Comparison of ENCODE assay signal across 15 cellular contexts in the genomic region with DNA sequence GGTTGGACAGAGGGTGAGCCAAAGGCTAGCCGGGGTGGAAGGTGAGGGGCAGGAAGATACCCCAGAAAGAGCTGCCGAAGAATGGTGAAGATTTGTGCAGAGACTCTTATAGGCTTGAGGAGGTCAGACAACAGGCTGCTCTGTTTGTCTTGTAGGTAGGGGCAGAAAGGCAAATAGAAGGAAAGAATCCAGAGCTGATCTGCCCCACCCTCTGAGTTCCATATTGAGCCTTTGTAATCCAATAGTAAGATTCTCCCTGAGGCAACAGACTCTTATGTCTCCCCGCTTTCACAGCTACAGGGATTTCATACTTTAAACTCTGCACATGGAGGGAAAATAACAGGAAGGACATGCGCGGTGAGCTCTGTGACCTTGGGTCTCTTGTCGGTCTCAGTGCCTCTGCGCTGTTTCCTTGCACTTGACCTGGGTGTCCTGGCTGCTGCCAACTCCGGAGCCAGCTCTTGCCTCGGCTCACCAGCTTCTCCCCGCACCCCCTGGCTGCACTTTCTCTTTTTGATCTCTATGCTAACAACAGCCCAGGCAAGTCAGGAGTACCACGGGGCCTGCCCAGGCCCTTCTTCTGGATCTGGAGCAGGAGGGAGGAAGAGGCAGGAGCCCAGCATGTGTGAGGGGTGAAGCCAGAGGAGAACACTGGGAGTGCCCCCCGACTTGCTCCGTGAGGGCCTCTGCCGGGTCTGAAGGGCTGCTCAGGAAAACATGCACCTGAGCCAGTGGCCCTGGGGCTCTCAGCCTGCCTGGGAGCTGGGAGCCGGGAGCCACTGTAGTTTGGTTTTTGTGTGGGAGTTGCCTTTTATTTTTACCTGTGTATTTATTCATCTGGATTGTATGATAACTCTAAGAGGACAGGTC.
DNase-seq lines count a peak whose midpoint lies in the region; TF ChIP-seq lines count a peak whose summit lies in the region.
"Had no signal": no experiment of that assay in that cellular context is flagged by ENCODE, and none has a peak within 500 bp of the region (broad histone marks: within the 10 kb centered on the region; RNA-seq: fewer than 3 reads in every experiment).

No MANE protein-coding gene starts in this region.

- CTCF ChIA-PET in RWPE1 (lab: Yijun Ruan, JAX) = interaction anchor here (1.7 kb wide), 1 partner anchor 11 kb away, joined by 8 read pairs; no protein-coding TSS in a partner anchor

- TF ChIP-seq CTCF in RWPE1 (conservative IDR thresholded peaks at IDR 0.05; ENCODE audit: low read depth) (no peak), esophagus muscularis mucosa (IDR thresholded peaks at IDR 0.05) (no peak), testis (IDR thresholded peaks at IDR 0.05) (no peak)

- peak overlapping the region; percentile 70 for H4K91ac ChIP-seq in mesenchymal stem cell (ENCODE audit: low read length)

- H2AK5ac ChIP-seq in mesenchymal stem cell (ENCODE audit: low read length, severe bottlenecking) = no peak overlapping the region

- TF ChIP-seq EP300 in esophagus muscularis mucosa (IDR thresholded peaks at IDR 0.05) = no peak

- no peaks in the 10 kb centered on the region for H3K79me1 ChIP-seq in mesenchymal stem cell (replicated peaks; ENCODE audit: low read length, poor library complexity, severe bottlenecking)

- H3K4me3 ChIP-seq in esophagus muscularis mucosa (no peak overlapping the region), mesenchymal stem cell (ENCODE audit: insufficient read depth in 1 of 2, low read depth in 1 of 2, low read length in 2 of 2) (no peak overlapping the region), testis (no peak overlapping the region)

- no peak overlapping the region for H2AFZ ChIP-seq in mesenchymal stem cell (ENCODE audit: low read depth, low read length)
- H2AFZ ChIP-seq: parathyroid adenoma had no signal

- no peak overlapping the region for H3K4me2 ChIP-seq in mesenchymal stem cell (ENCODE audit: low read length, poor library complexity, severe bottlenecking)

- no peak overlapping the region for H2BK5ac ChIP-seq in mesenchymal stem cell (ENCODE audit: low read depth, low read length, poor library complexity, severe bottlenecking)

- H3K9me3 ChIP-seq in esophagus muscularis mucosa (no peaks in the 10 kb centered on the region), mesenchymal stem cell (ENCODE audit: control insufficient read depth, low read length) (no peaks in the 10 kb centered on the region), testis (no peaks in the 10 kb centered on the region)
- H3K9me3 ChIP-seq: BE2C had no signal

- intact Hi-C loops in esophagus muscularis mucosa (cut with DNase I) = no loop called here
- intact Hi-C loops in testis (cut with DNase I; ENCODE audit: low total_unique reads) = no loop called here

- DNase-seq in RWPE1 (ENCODE audit: low spot score) = no peak
- DNase-seq in esophagus muscularis mucosa (ENCODE audit: extremely low spot score) = no peak
- DNase-seq in mesenchymal stem cell = no peak
- DNase-seq in testis = peak; percentile 30
- no peak for DNase-seq in DMS 273 treated with DMSO at 0.1 percent for 48 hours (lab: John Stamatoyannopoulos, UW)
- DNase-seq in NCI-H1436 treated with DMSO at 0.1 percent for 48 hours (lab: John Stamatoyannopoulos, UW) = no peak
- DNase-seq in KG1 (lab: John Stamatoyannopoulos, UW) = no peak
- DNase-seq: activated CD8-positive, alpha-beta T cell treated with anti-CD3 and anti-CD28 coated beads for 36 hours; BE2C; immature natural killer cell; NCI-H2029; NCI-H524; OCI-M1; stimulated activated naive CD8-positive, alpha-beta T cell treated with anti-CD3 and anti-CD28 coated beads, Interleukin-15, amount 100 ng/mL, for 72 hours had no signal

- peaks cover 3 to 27% (median 23%) of the 10 kb centered on the region in 4 donors for H3K4me1 ChIP-seq in esophagus muscularis mucosa
- H3K4me1 ChIP-seq in mesenchymal stem cell (ENCODE audit: control insufficient read depth, insufficient read depth, low read depth, low read length) = peaks cover 3% of the 10 kb centered on the region
- no peaks in the 10 kb centered on the region for H3K4me1 ChIP-seq in testis
- H3K4me1 ChIP-seq: BE2C, parathyroid adenoma had no signal

- H2BK120ac ChIP-seq in mesenchymal stem cell (ENCODE audit: low read depth, low read length) = peak overlapping the region; percentile 81

- POLR2A ChIA-PET in RWPE1 (lab: Yijun Ruan, JAX; ENCODE audit: low non-redundant PET) = interaction anchor here (1.1 kb wide), 1 partner anchor 85 kb away, joined by 3 read pairs; a partner anchor contains a TSS

- H3K18ac ChIP-seq in mesenchymal stem cell (ENCODE audit: low read depth in 1 of 2, low read length in 2 of 2) = peak overlapping the region; percentile 37 to 83

- 0 out of 2 replicates have a peak overlapping the region, but pooled peaks have one; percentile 7 for H3K27ac ChIP-seq in RWPE1
- H3K27ac ChIP-seq in esophagus muscularis mucosa (replicated peaks in 1 of 4) = peak overlapping the region; percentile 28 to 56 (median 54)
- H3K27ac ChIP-seq in mesenchymal stem cell (ENCODE audit: low read length, poor library complexity, severe bottlenecking) = no peak overlapping the region
- no peak overlapping the region for H3K27ac ChIP-seq in testis
- H3K27ac ChIP-seq: parathyroid adenoma had no signal

- no peaks in the 10 kb centered on the region for H3K27me3 ChIP-seq in esophagus muscularis mucosa
- peaks cover 0 to 3% of the 10 kb centered on the region in 2 experiments for H3K27me3 ChIP-seq in mesenchymal stem cell (ENCODE audit: control insufficient read depth in 1 of 2, insufficient read depth in 1 of 2, low read length in 2 of 2)
- no peaks in the 10 kb centered on the region for H3K27me3 ChIP-seq in testis
- H3K27me3 ChIP-seq: BE2C had no signal

- 67% methylated on average over 14 of the region's 15 CpGs for WGBS in esophagus muscularis mucosa
- WGBS in mesenchymal stem cell = 81% methylated on average over 12 of the region's 15 CpGs
- WGBS in testis, 2 donors = 71 to 77% methylated on average over 15 of the region's 15 CpGs

- H3K23ac ChIP-seq in mesenchymal stem cell (ENCODE audit: low read length in 2 of 2) = no peak overlapping the region

- peak overlapping the region; percentile 88 for H4K8ac ChIP-seq in mesenchymal stem cell (ENCODE audit: low read length)

- H3K4ac ChIP-seq in mesenchymal stem cell (ENCODE audit: low read depth in 1 of 2, low read length in 2 of 2) = peak overlapping the region in 1 of 2 experiments; percentile 58

- H3K36me3 ChIP-seq in esophagus muscularis mucosa (no peaks in the 10 kb centered on the region), mesenchymal stem cell (ENCODE audit: control insufficient read depth in 1 of 2, insufficient read depth in 2 of 2, low read depth in 1 of 2, low read length in 2 of 2) (no peaks in the 10 kb centered on the region), testis (ENCODE audit: low read depth, missing control alignments) (no peaks in the 10 kb centered on the region)
- H3K36me3 ChIP-seq: BE2C had no signal

- TF ChIP-seq POLR2A in esophagus muscularis mucosa (IDR thresholded peaks at IDR 0.05; ENCODE audit: low read depth) (no peak), testis (IDR thresholded peaks at IDR 0.05) (no peak)

- H2BK12ac ChIP-seq in mesenchymal stem cell (ENCODE audit: low read length in 2 of 2) = peak overlapping the region; percentile 50 to 90

- no peak overlapping the region for H3K9ac ChIP-seq in mesenchymal stem cell (ENCODE audit: low read length)
- H3K9ac ChIP-seq: parathyroid adenoma had no signal

- H2BK15ac ChIP-seq in mesenchymal stem cell (ENCODE audit: low read depth, poor library complexity, severe bottlenecking) = peak overlapping the region; percentile 64

- H3K14ac ChIP-seq in mesenchymal stem cell (ENCODE audit: low read length in 2 of 2) = no peak overlapping the region

Comparison
In these comparisons a context has a peak if more than half of its experiments do, and no peak if none do; other contexts are left out.
1. H3K27ac ChIP-seq: peak in RWPE1 (single experiment) and esophagus muscularis mucosa (4 of 4); none in mesenchymal stem cell (single experiment) and testis (0 of 2).